ENCODE assay signal across 9 cellular contexts in genomic region chr6:93417421-93417996, GRCh38. TPM values are rescaled to one million over a fixed set of nuclear protein-coding genes. Genes with fewer than 3 reads are reported as not detected.
DNase-seq lines count a peak whose midpoint lies in the region; ATAC-seq and TF ChIP-seq lines count a peak whose summit lies in the region.
"Had no signal": no experiment of that assay in that cellular context is flagged by ENCODE, and none has a peak within 500 bp of the region (broad histone marks: within the 10 kb centered on the region; RNA-seq: fewer than 3 reads in every experiment).

No MANE protein-coding gene starts in this region.

- H3K4me1 Mint-ChIP-seq in activated naive CD4-positive, alpha-beta T cell treated with anti-CD3 and anti-CD28 coated beads, Interleukin-2, amount 10 ng/mL, durations not matched to agents 7 days and 5 days = peaks cover 26% of the 10 kb centered on the region
- H3K4me1 Mint-ChIP-seq in activated T-helper 17 cell treated with anti-CD3 and anti-CD28 coated beads, Interleukin-2, amount 50 U/mL, for 72 hours = no peaks in the 10 kb centered on the region

- CTCF ChIA-PET in activated naive CD4-positive, alpha-beta T cell treated with anti-CD3 and anti-CD28 coated beads, Interleukin-2, amount 10 ng/mL, durations not matched to agents 7 days and 5 days (lab: Charles Lee) = no interaction called here

- peak overlapping the region; percentile 4 for H3K27ac Mint-ChIP-seq in activated naive CD4-positive, alpha-beta T cell treated with anti-CD3 and anti-CD28 coated beads, Interleukin-2, amount 10 ng/mL, durations not matched to agents 7 days and 5 days
- no peak overlapping the region for H3K27ac Mint-ChIP-seq in activated T-helper 17 cell treated with anti-CD3 and anti-CD28 coated beads, Interleukin-2, amount 50 U/mL, for 72 hours

- no peaks in the 10 kb centered on the region for H3K9me3 Mint-ChIP-seq in activated naive CD4-positive, alpha-beta T cell treated with anti-CD3 and anti-CD28 coated beads, Interleukin-2, amount 10 ng/mL, durations not matched to agents 7 days and 5 days
- no peaks in the 10 kb centered on the region for H3K9me3 Mint-ChIP-seq in activated T-helper 17 cell treated with anti-CD3 and anti-CD28 coated beads, Interleukin-2, amount 50 U/mL, for 72 hours

- intact Hi-C loops in upper lobe of right lung (cut with DNase I) = no loop called here

- H3K27ac ChIP-seq in thoracic aorta (no peak overlapping the region), upper lobe of right lung (no peak overlapping the region)

- no peaks in the 10 kb centered on the region for H3K36me3 Mint-ChIP-seq in activated naive CD4-positive, alpha-beta T cell treated with anti-CD3 and anti-CD28 coated beads, Interleukin-2, amount 10 ng/mL, durations not matched to agents 7 days and 5 days
- no peaks in the 10 kb centered on the region for H3K36me3 Mint-ChIP-seq in activated T-helper 17 cell treated with anti-CD3 and anti-CD28 coated beads, Interleukin-2, amount 50 U/mL, for 72 hours (ENCODE audit: low read depth)

- no peak for ATAC-seq in activated T-helper 17 cell treated with anti-CD3 and anti-CD28 coated beads, Interleukin-2, amount 50 U/mL, for 72 hours (replicated peaks)
- ATAC-seq in thoracic aorta (ENCODE audit: insufficient number of reproducible peaks, low FRiP score, low read depth) (no peak), upper lobe of right lung (no peak)

- H3K27me3 ChIP-seq in kidney epithelial cell (ENCODE audit: control insufficient read depth, insufficient read depth, low read length) = peaks cover 2% of the 10 kb centered on the region
- peaks cover 28% of the 10 kb centered on the region for H3K27me3 ChIP-seq in thoracic aorta (replicated peaks; ENCODE audit: insufficient read depth)
- peaks cover 91% of the 10 kb centered on the region for H3K27me3 ChIP-seq in upper lobe of right lung

- H3K4me3 Mint-ChIP-seq in activated naive CD4-positive, alpha-beta T cell treated with anti-CD3 and anti-CD28 coated beads, Interleukin-2, amount 10 ng/mL, durations not matched to agents 7 days and 5 days = peak overlapping the region; percentile 26
- peak overlapping the region; percentile 42 for H3K4me3 Mint-ChIP-seq in activated T-helper 17 cell treated with anti-CD3 and anti-CD28 coated beads, Interleukin-2, amount 50 U/mL, for 72 hours

- no peaks in the 10 kb centered on the region for H3K36me3 ChIP-seq in kidney epithelial cell (ENCODE audit: control insufficient read depth, insufficient read depth, low read length)
- H3K36me3 ChIP-seq in thoracic aorta = no peaks in the 10 kb centered on the region
- no peaks in the 10 kb centered on the region for H3K36me3 ChIP-seq in upper lobe of right lung

- TF ChIP-seq CTCF in kidney epithelial cell (IDR thresholded peaks at IDR 0.05; ENCODE audit: insufficient read depth, low read length, poor library complexity, severe bottlenecking) (peak; percentile 11), thoracic aorta (IDR thresholded peaks at IDR 0.05) (no peak), upper lobe of right lung (IDR thresholded peaks at IDR 0.05) (no peak)

- H3K4me3 ChIP-seq in kidney epithelial cell (ENCODE audit: low read depth, low read length) (peak overlapping the region; percentile 77), thoracic aorta (peak overlapping the region; percentile 70), upper lobe of right lung (no peak overlapping the region)

- no peak for DNase-seq in activated naive CD4-positive, alpha-beta T cell treated with anti-CD3 and anti-CD28 coated beads, Interleukin-2, amount 10 ng/mL, durations not matched to agents 7 days and 5 days
- DNase-seq in activated naive CD4-positive, alpha-beta T cell treated with anti-CD3 and anti-CD28 coated beads, Interleukin-2, amount 50 U/mL, for 16 hours = no peak
- DNase-seq in kidney epithelial cell (ENCODE audit: low read depth) (no peak), thoracic aorta (ENCODE audit: low spot score) (no peak), upper lobe of right lung (no peak), SKM-1 treated with dmso at 0.1 percent for 144 hours (lab: John Stamatoyannopoulos, UW; ENCODE audit: unreplicated experiment) (no peak), AML-193 (lab: John Stamatoyannopoulos, UW) (no peak)

- H3K4me1 ChIP-seq in thoracic aorta (ENCODE audit: control insufficient read depth in 1 of 2, low read depth in 2 of 2) = peaks cover 20 to 30% of the 10 kb centered on the region in 2 donors
- H3K4me1 ChIP-seq in upper lobe of right lung = peaks cover 33% of the 10 kb centered on the region

- no peaks in the 10 kb centered on the region for H3K9me3 ChIP-seq in thoracic aorta
- no peaks in the 10 kb centered on the region for H3K9me3 ChIP-seq in upper lobe of right lung

- H3K27me3 Mint-ChIP-seq in activated naive CD4-positive, alpha-beta T cell treated with anti-CD3 and anti-CD28 coated beads, Interleukin-2, amount 10 ng/mL, durations not matched to agents 7 days and 5 days = peaks cover 59% of the 10 kb centered on the region
- peaks cover 35% of the 10 kb centered on the region for H3K27me3 Mint-ChIP-seq in activated T-helper 17 cell treated with anti-CD3 and anti-CD28 coated beads, Interleukin-2, amount 50 U/mL, for 72 hours

RNA-seq across cellular contexts. Expression of gene EPHA7, which starts 1.9 kb away (rescaled TPM):
- total RNA-seq in activated T-helper 17 cell treated with anti-CD3 and anti-CD28 coated beads, Interleukin-2, amount 50 U/mL, for 72 hours = not detected
- total RNA-seq in kidney epithelial cell (0.88 and 0.96 TPM in 2 replicates), thoracic aorta (1 to 10 TPM in 1 of 2 donors, under 1 TPM in 1; 0.14 to 1.8 TPM), upper lobe of right lung (0.14 TPM)
- total RNA-seq: T-helper 2 cell treated with Interferon-gamma antibody and Interleukin-4, amounts not matched to agents 100 ng/mL and 5 ng/mL, for 36 hours had no signal
